Comparison of ENCODE assay signal across 8 cellular contexts in genomic region chr9:113591899-113592625, GRCh38.
DNase-seq lines count a peak whose midpoint lies in the region; ATAC-seq and TF ChIP-seq lines count a peak whose summit lies in the region.

No MANE protein-coding gene starts in this region.

- no peak overlapping the region for H3K4ac ChIP-seq in neuronal stem cell (ENCODE audit: low read length)

- peak overlapping the region; percentile 31 for H3K18ac ChIP-seq in neuronal stem cell (ENCODE audit: low read length)

- H3K9ac ChIP-seq in neuronal stem cell (ENCODE audit: low read depth, low read length, poor library complexity) = no peak overlapping the region

- H2BK120ac ChIP-seq in neuronal stem cell (ENCODE audit: low read depth, low read length) = no peak overlapping the region

- no peak overlapping the region for H3K4me3 Mint-ChIP-seq in CD4-positive, alpha-beta memory T cell
- no peak overlapping the region for H3K4me3 Mint-ChIP-seq in GM23338

- peak overlapping the region in 5 of 7 donors; percentile 11 to 74 (median 73) for H3K27ac Mint-ChIP-seq in CD4-positive, alpha-beta memory T cell
- H3K27ac Mint-ChIP-seq in GM23338 = no peak overlapping the region; the same call in 1 of the 2 replicates

- H3K79me1 ChIP-seq in neuronal stem cell (ENCODE audit: low read depth, low read length) = peaks cover 8% of the 10 kb centered on the region

- TF ChIP-seq CTCF in GM23338 (conservative IDR thresholded peaks at IDR 0.05; ENCODE audit: low read depth in 2 of 2) (no peak), ascending aorta (IDR thresholded peaks at IDR 0.05) (no peak)

- no peaks in the 10 kb centered on the region for H3K9me2 ChIP-seq in GM23338 (ENCODE audit: insufficient read depth)

- no peak overlapping the region for H2BK15ac ChIP-seq in neuronal stem cell (ENCODE audit: low read length)

- no peak overlapping the region for H3K14ac ChIP-seq in neuronal stem cell (ENCODE audit: low read length)

- no peaks in the 10 kb centered on the region for H3K27me3 Mint-ChIP-seq in CD4-positive, alpha-beta memory T cell
- peaks cover 9% of the 10 kb centered on the region for H3K27me3 Mint-ChIP-seq in GM23338 (ENCODE audit: insufficient read depth, low read depth, poor library complexity)

- peaks cover 15% of the 10 kb centered on the region for H3K4me1 ChIP-seq in CD4-positive, alpha-beta memory T cell (ENCODE audit: insufficient read depth, low read length)
- H3K4me1 ChIP-seq in GM23338 (ENCODE audit: insufficient read depth) = peaks cover 20% of the 10 kb centered on the region
- H3K4me1 ChIP-seq in ascending aorta = peaks cover 19 to 48% of the 10 kb centered on the region in 2 donors
- peaks cover 21 to 44% of the 10 kb centered on the region in 2 donors for H3K4me1 ChIP-seq in neuronal stem cell (ENCODE audit: control insufficient read depth in 2 of 2, insufficient read depth in 1 of 2, low read depth in 1 of 2, low read length in 2 of 2)

- peaks cover 17 to 38% (median 20%) of the 10 kb centered on the region in 4 donors for H3K4me1 Mint-ChIP-seq in CD4-positive, alpha-beta memory T cell
- peaks cover 25% of the 10 kb centered on the region for H3K4me1 Mint-ChIP-seq in GM23338

- H2BK12ac ChIP-seq in neuronal stem cell (ENCODE audit: low read length) = peak overlapping the region; percentile 92

- H3K36me3 ChIP-seq in CD4-positive, alpha-beta memory T cell (ENCODE audit: insufficient read depth, low read length) = peaks cover 18% of the 10 kb centered on the region
- H3K36me3 ChIP-seq in GM23338 (ENCODE audit: insufficient read depth) (no peaks in the 10 kb centered on the region; the same call in 1 of the 2 replicates), ascending aorta (peaks cover 20 to 30% of the 10 kb centered on the region in 2 donors), neuronal stem cell (replicated peaks in 1 of 2; ENCODE audit: control insufficient read depth in 2 of 2, insufficient read depth in 2 of 2, low read length in 2 of 2) (peaks cover 14 to 18% of the 10 kb centered on the region in 2 donors)

- H3K4me2 ChIP-seq in GM23338 (no peak overlapping the region), neuronal stem cell (ENCODE audit: insufficient read depth, low read length, poor library complexity, severe bottlenecking) (no peak overlapping the region)

- no peak overlapping the region for H4K8ac ChIP-seq in neuronal stem cell (ENCODE audit: low read depth, low read length)

- no peak overlapping the region for H3K27ac ChIP-seq in CD4-positive, alpha-beta memory T cell (ENCODE audit: low read depth, low read length)
- H3K27ac ChIP-seq in GM23338 (ENCODE audit: low read depth) = no peak overlapping the region
- H3K27ac ChIP-seq in ascending aorta = peak overlapping the region; percentile 69 to 80
- H3K27ac ChIP-seq in neuronal stem cell (replicated peaks; ENCODE audit: low read length) = no peak overlapping the region

- H3K9me3 Mint-ChIP-seq in CD4-positive, alpha-beta memory T cell = peaks cover 0 to 2% (median 0%) of the 10 kb centered on the region in 8 donors
- no peaks in the 10 kb centered on the region for H3K9me3 Mint-ChIP-seq in GM23338

- WGBS in neuronal stem cell (ENCODE audit: extremely low coverage in 2 of 2, insufficient read length in 2 of 2, insufficient replicate concordance in 1 of 2), 2 donors = no CpG with 5 or more reads among the region's 7 CpGs

- no peaks in the 10 kb centered on the region for H4K20me1 ChIP-seq in GM23338 (replicated peaks; ENCODE audit: insufficient read depth)

- POLR2A ChIA-PET in CD4-positive, alpha-beta memory T cell (lab: Charles Lee; ENCODE audit: partially characterized antibody) = interaction anchor here (1.1 to 1.3 kb wide), 2 partner anchors 11 to 12 kb away, joined by 4 to 7 read pairs; no protein-coding TSS in a partner anchor

- no peak overlapping the region for H3K4me3 ChIP-seq in CD4-positive, alpha-beta memory T cell (ENCODE audit: low read length in 2 of 2)
- H3K4me3 ChIP-seq in GM23338 (no peak overlapping the region), ascending aorta (no peak overlapping the region), neuronal stem cell (ENCODE audit: low read length in 2 of 2) (no peak overlapping the region)

- CTCF ChIA-PET in CD4-positive, alpha-beta memory T cell (lab: Charles Lee; ENCODE audit: partially characterized antibody) = interaction anchor here (0.6 to 17.1 kb wide), 20 partner anchors 9 to 193 kb away, joined by 3 to 322 read pairs (median 3); partner anchors contain the start of genes C9orf43 and POLE3

- DNase-seq in CD4-positive, alpha-beta memory T cell = no peak
- no peak for DNase-seq in GM23338 (ENCODE audit: low spot score)
- no peak for DNase-seq in ascending aorta (ENCODE audit: low spot score in 2 of 2)
- DNase-seq in neuronal stem cell (ENCODE audit: low spot score) = no peak
- no peak for DNase-seq in CD1c-positive myeloid dendritic cell (ENCODE audit: extremely low spot score)
- DNase-seq in NCI-H187 treated with DMSO at 0.1 percent for 48 hours (lab: John Stamatoyannopoulos, UW) = no peak

- H2AK5ac ChIP-seq in neuronal stem cell (ENCODE audit: low read depth, low read length) = peak overlapping the region; percentile 77

- H3K79me2 ChIP-seq in GM23338 (replicated peaks; ENCODE audit: insufficient read depth) = no peaks in the 10 kb centered on the region

- H3K23ac ChIP-seq in neuronal stem cell (ENCODE audit: low read depth, low read length, poor library complexity) = peak overlapping the region; percentile 27

- H2BK5ac ChIP-seq in neuronal stem cell (ENCODE audit: low read length) = peak overlapping the region; percentile 4

- peak overlapping the region; percentile 6 for H4K91ac ChIP-seq in neuronal stem cell (ENCODE audit: low read depth, low read length, poor library complexity)

- H3K27me3 ChIP-seq in CD4-positive, alpha-beta memory T cell (ENCODE audit: insufficient read depth, low read length) = no peaks in the 10 kb centered on the region
- no peaks in the 10 kb centered on the region for H3K27me3 ChIP-seq in GM23338 (ENCODE audit: insufficient read depth)
- no peaks in the 10 kb centered on the region for H3K27me3 ChIP-seq in ascending aorta
- no peaks in the 10 kb centered on the region for H3K27me3 ChIP-seq in neuronal stem cell (ENCODE audit: control insufficient read depth in 3 of 3, insufficient read depth in 3 of 3, low read depth in 1 of 3, low read length in 3 of 3)

- H3F3A ChIP-seq in GM23338 (replicated peaks; ENCODE audit: low read depth) = no peaks in the 10 kb centered on the region

- no peaks in the 10 kb centered on the region for H3K9me3 ChIP-seq in CD4-positive, alpha-beta memory T cell (ENCODE audit: control insufficient read depth in 1 of 2, low read length in 2 of 2)
- no peaks in the 10 kb centered on the region for H3K9me3 ChIP-seq in ascending aorta
- H3K9me3 ChIP-seq in neuronal stem cell (replicated peaks in 1 of 2; ENCODE audit: control insufficient read depth in 2 of 2, insufficient read depth in 1 of 2, low read depth in 1 of 2, low read length in 2 of 2) = no peaks in the 10 kb centered on the region

- intact Hi-C loops in CD4-positive, alpha-beta memory T cell (cut with micrococcal nuclease) = loop anchor here (2.0 kb wide), 1 partner anchor 145 kb away; no protein-coding TSS in a partner anchor
- intact Hi-C loops in ascending aorta (cut with DNase I) = loop anchor here (1.0 to 2.0 kb wide), 2 partner anchors 63 to 191 kb away; partner anchors contain the start of gene ALAD

- ATAC-seq in GM23338 (peak; percentile 2), GM21360 (IDR thresholded peaks at IDR 0.05; ENCODE audit: unreplicated experiment) (no peak), HG02870 (IDR thresholded peaks at IDR 0.05; ENCODE audit: unreplicated experiment) (no peak)

- H3K36me3 Mint-ChIP-seq in CD4-positive, alpha-beta memory T cell = peaks cover 13 to 40% of the 10 kb centered on the region in 2 donors
- peaks cover 15% of the 10 kb centered on the region for H3K36me3 Mint-ChIP-seq in GM23338 (ENCODE audit: low read depth)

- H2AFZ ChIP-seq in GM23338 = no peak overlapping the region
- peak overlapping the region; percentile 8 for H2AFZ ChIP-seq in neuronal stem cell (ENCODE audit: low read length)

TF ChIP-seq in GM23338, 12 proteins besides CTCF, POLR2A, EP300 and RAD21:
- TF ChIP-seq CREB1 (CRISPR knock-in tag; IDR thresholded peaks at IDR 0.05; ENCODE audit: low read depth) (no peak), EZH2 (IDR thresholded peaks at IDR 0.05; ENCODE audit: low read depth, unreplicated experiment) (no peak), NANOG (IDR thresholded peaks at IDR 0.05; ENCODE audit: borderline replicate concordance) (no peak), POLR2AphosphoS5 (IDR thresholded peaks at IDR 0.05; ENCODE audit: low read depth) (no peak)

Comparison
In these comparisons a context has a peak if more than half of its experiments do, and no peak if none do; other contexts are left out.
1. H3K27ac ChIP-seq: peak in ascending aorta (2 of 2); none in CD4-positive, alpha-beta memory T cell (single experiment), GM23338 (single experiment) and neuronal stem cell (single experiment).